31 cellular contexts compared by ENCODE assay signal in genomic region chr3:146101538-146101937, GRCh38.
"Had no signal": no experiment of that assay in that cellular context is flagged by ENCODE, and none has a peak within 500 bp of the region (broad histone marks: within the 10 kb centered on the region; RNA-seq: fewer than 3 reads in every experiment).

No MANE protein-coding gene starts in this region.

- H3K36me3 Mint-ChIP-seq: activated naive CD8-positive, alpha-beta T cell; naive B cell; stimulated activated memory B cell treated with anti-CD40 and anti-IgM and Interleukin-4, amounts not matched to agents 10 μg/mL and 1 μg/mL and 100 μg/mL, for 72 hours had no signal

- H3K36me3 ChIP-seq: vagina had no signal

- H3K9me3 Mint-ChIP-seq: activated T-cell treated with anti-CD3 and anti-CD28 coated beads, Interleukin-2, amount 50 U/mL, for 72 hours; mesothelial cell of epicardium; naive B cell; neural crest cell; stimulated activated memory B cell treated with anti-CD40 and anti-IgM and Interleukin-4, amounts not matched to agents 10 μg/mL and 1 μg/mL and 100 μg/mL, for 72 hours; stimulated activated naive CD8-positive, alpha-beta T cell treated with anti-CD3 and anti-CD28 coated beads, Interleukin-15, amount 100 ng/mL, for 72 hours had no signal

- H3K27ac Mint-ChIP-seq: activated naive CD8-positive, alpha-beta T cell; activated T-cell treated with anti-CD3 and anti-CD28 coated beads, Interleukin-2, amount 50 U/mL, for 72 hours; effector memory CD8-positive, alpha-beta T cell; mesothelial cell of epicardium; naive B cell; stimulated activated memory B cell treated with anti-CD40 and anti-IgM and Interleukin-4, amounts not matched to agents 10 μg/mL and 1 μg/mL and 100 μg/mL, for 72 hours; stimulated activated naive CD8-positive, alpha-beta T cell treated with anti-CD3 and anti-CD28 coated beads, Interleukin-15, amount 100 ng/mL, for 72 hours had no signal

- H3K27ac ChIP-seq: body of pancreas, coronary artery, heart right ventricle, skin epidermis, vagina had no signal

- H3K4me1 ChIP-seq: body of pancreas, upper lobe of left lung, vagina had no signal

- H3K9me3 ChIP-seq: body of pancreas, heart right ventricle, thyroid gland, upper lobe of left lung, vagina had no signal

- H3K27me3 ChIP-seq: body of pancreas, heart right ventricle, thyroid gland, upper lobe of left lung, vagina had no signal

- H3K27me3 Mint-ChIP-seq: activated naive CD8-positive, alpha-beta T cell; effector memory CD8-positive, alpha-beta T cell; naive B cell; stimulated activated memory B cell treated with anti-CD40 and anti-IgM and Interleukin-4, amounts not matched to agents 10 μg/mL and 1 μg/mL and 100 μg/mL, for 72 hours; stimulated activated naive CD8-positive, alpha-beta T cell treated with anti-CD3 and anti-CD28 coated beads, Interleukin-15, amount 100 ng/mL, for 72 hours had no signal

- DNase-seq: activated CD4-positive, alpha-beta T cell treated with anti-CD3 and anti-CD28 coated beads for 4 hours; activated CD4-positive, alpha-beta T cell treated with anti-CD3 and anti-CD28 coated beads, Interleukin-2, amount 50 U/mL, for 4 hours; activated effector memory CD4-positive, alpha-beta T cell treated with Interleukin-2 at 50 U/mL for 16 hours; activated naive CD4-positive, alpha-beta T cell treated with Interleukin-2 at 50 U/mL for 16 hours; activated T-cell treated with anti-CD3 and anti-CD28 coated beads for 4 hours; activated T-cell treated with anti-CD3 and anti-CD28 coated beads, Interleukin-2, amount 50 U/mL, for 72 hours; anterior cingulate cortex; body of pancreas; cerebellar nuclear complex; effector memory CD8-positive, alpha-beta T cell; foreskin fibroblast; heart right ventricle; left ventricle myocardium superior; mammary epithelial cell; naive B cell; stimulated activated CD4-positive, alpha-beta T cell treated with anti-CD3 and anti-CD28 coated beads, Interleukin-1b, Interleukin-23, amount 100 ng/mL, for 48 hours; stimulated activated CD4-positive, alpha-beta T cell treated with anti-CD3 and anti-CD28 coated beads, Interleukin-4, amount 100 ng/mL, for 4 hours; stimulated activated CD8-positive, alpha-beta memory T cell treated with anti-CD3 and anti-CD28 coated beads, Interleukin-4, amount 100 ng/mL, for 48 hours; stimulated activated naive CD8-positive, alpha-beta T cell treated with anti-CD3 and anti-CD28 coated beads, Interleukin-15, amount 100 ng/mL, for 72 hours; substantia nigra; thyroid gland; upper lobe of left lung had no signal

- H3K4me3 Mint-ChIP-seq: activated naive CD8-positive, alpha-beta T cell; activated T-cell treated with anti-CD3 and anti-CD28 coated beads, Interleukin-2, amount 50 U/mL, for 72 hours; effector memory CD8-positive, alpha-beta T cell; mesothelial cell of epicardium; naive B cell; neural crest cell; stimulated activated memory B cell treated with anti-CD40 and anti-IgM and Interleukin-4, amounts not matched to agents 10 μg/mL and 1 μg/mL and 100 μg/mL, for 72 hours; stimulated activated naive CD8-positive, alpha-beta T cell treated with anti-CD3 and anti-CD28 coated beads, Interleukin-15, amount 100 ng/mL, for 72 hours had no signal

- H3K4me1 Mint-ChIP-seq: mesothelial cell of epicardium; naive B cell; neural crest cell; stimulated activated memory B cell treated with anti-CD40 and anti-IgM and Interleukin-4, amounts not matched to agents 10 μg/mL and 1 μg/mL and 100 μg/mL, for 72 hours; stimulated activated naive CD8-positive, alpha-beta T cell treated with anti-CD3 and anti-CD28 coated beads, Interleukin-15, amount 100 ng/mL, for 72 hours had no signal

- ATAC-seq: activated T-cell treated with anti-CD3 and anti-CD28 coated beads, Interleukin-2, amount 50 U/mL, for 72 hours; body of pancreas; effector memory CD8-positive, alpha-beta T cell; esophagus mucosa; heart right ventricle; left ventricle myocardium superior; sciatic nerve; stimulated activated naive CD8-positive, alpha-beta T cell treated with anti-CD3 and anti-CD28 coated beads, Interleukin-15, amount 100 ng/mL, for 72 hours had no signal

- H3K4me3 ChIP-seq: body of pancreas, coronary artery, heart right ventricle, skin epidermis, thyroid gland, upper lobe of left lung, vagina had no signal
